In genomic region chr12:104695453-104696148, GRCh38 we compare ENCODE assay signal across 8 cellular contexts.
DNase-seq lines count a peak whose midpoint lies in the region; ATAC-seq and TF ChIP-seq lines count a peak whose summit lies in the region.

No MANE protein-coding gene starts in this region.

- WGBS in esophagus squamous epithelium, 2 donors: 45 to 49% methylated on average over 8 to 9 of the region's 12 CpGs

- no peaks in the 10 kb centered on the region for H3K36me3 ChIP-seq in upper lobe of right lung
- no peaks in the 10 kb centered on the region for H3K36me3 ChIP-seq in esophagus squamous epithelium

- intact Hi-C loops in upper lobe of right lung (cut with DNase I) (no loop called here), esophagus squamous epithelium (cut with DNase I) (no loop called here)

- H3K4me1 ChIP-seq in upper lobe of right lung: peaks cover 25% of the 10 kb centered on the region
- H3K4me1 ChIP-seq in esophagus squamous epithelium: peaks cover 0 to 20% (median 9%) of the 10 kb centered on the region in 3 donors

- DNase-seq in ELR (ENCODE audit: low read depth) (peak; percentile 53), NCI-H748 (lab: John Stamatoyannopoulos, UW; ENCODE audit: unreplicated experiment) (peak; percentile 70), activated T-helper 1 cell treated with Interleukin-2 at 50 U/mL for 16 hours (ENCODE audit: low read depth) (peak; percentile 30), mesenteric fat pad (ENCODE audit: low spot score) (peak; percentile 37), upper lobe of right lung (no peak), esophagus squamous epithelium (lab: John Stamatoyannopoulos, UW) (no peak), HUDEP-2 (lab: John Stamatoyannopoulos, UW; ENCODE audit: unreplicated experiment in 76 of 76) (no peak)

- no peaks in the 10 kb centered on the region for H3K9me3 ChIP-seq in upper lobe of right lung
- no peaks in the 10 kb centered on the region for H3K9me3 ChIP-seq in esophagus squamous epithelium

- H3K27ac ChIP-seq in upper lobe of right lung (no peak overlapping the region), esophagus squamous epithelium (peak overlapping the region in 1 of 4 donors; percentile 15)

- TF ChIP-seq POLR2A in esophagus squamous epithelium (IDR thresholded peaks at IDR 0.05): no peak

- TF ChIP-seq CTCF in upper lobe of right lung (IDR thresholded peaks at IDR 0.05): no peak
- TF ChIP-seq CTCF in esophagus squamous epithelium (IDR thresholded peaks at IDR 0.05): no peak

- H3K4me3 ChIP-seq in upper lobe of right lung (no peak overlapping the region), esophagus squamous epithelium (no peak overlapping the region)

- ATAC-seq in HG02870 (IDR thresholded peaks at IDR 0.05; ENCODE audit: unreplicated experiment) (peak; percentile 40), upper lobe of right lung (peak; percentile 17)

- no peaks in the 10 kb centered on the region for H3K27me3 ChIP-seq in upper lobe of right lung
- no peaks in the 10 kb centered on the region for H3K27me3 ChIP-seq in esophagus squamous epithelium

Comparison
In these comparisons a context has a peak if more than half of its experiments do, and no peak if none do; other contexts are left out.
1. DNase-seq: peak in ELR (single experiment), NCI-H748 (single experiment), activated T-helper 1 cell treated with Interleukin-2 at 50 U/mL for 16 hours (single experiment) and mesenteric fat pad (single experiment); none in upper lobe of right lung (single experiment), esophagus squamous epithelium (single experiment) and HUDEP-2 (0 of 76).